8 cellular contexts compared by ENCODE assay signal in genomic region chr21:32611471-32611997, GRCh38. TPM values are rescaled to one million over a fixed set of nuclear protein-coding genes. Genes with fewer than 3 reads are reported as not detected.
DNase-seq lines count a peak whose midpoint lies in the region; ATAC-seq and TF ChIP-seq lines count a peak whose summit lies in the region.

No MANE protein-coding gene starts in this region.

- peak in 7 of 10 experiments; percentile 5 to 38 (median 11) for DNase-seq in CD4-positive, alpha-beta T cell
- DNase-seq in GM23248 (peak; percentile 71), NOMO-1 (lab: John Stamatoyannopoulos, UW; ENCODE audit: unreplicated experiment in 2 of 2) (peak; percentile 27 to 31), glomerular visceral epithelial cell (ENCODE audit: extremely low spot score) (peak; percentile 35), progenitor cell of endocrine pancreas (ENCODE audit: low spot score, unreplicated experiment) (no peak), NCI-H446 (lab: John Stamatoyannopoulos, UW) (no peak)
- DNase-seq in activated T-helper 2 cell treated with anti-CD3 and anti-CD28 coated beads, Interferon-gamma antibody, Interleukin-2, Interleukin-4, amounts not matched to agents 10 μg/mL and 5 μg/mL and 100 μg/mL, durations not matched to agents 14 hours and 24 hours and 36 hours (ENCODE audit: low spot score) = peak; percentile 24

- CTCF ChIA-PET in CD4-positive, alpha-beta T cell (lab: Charles Lee) = interaction anchor here (1.0 to 1.6 kb wide), 2 partner anchors 11 to 868 kb away, joined by 3 to 4 read pairs; partner anchors contain the start of gene TMEM50B

- in situ Hi-C loops in GM23248 (cut with MboI) = no loop called here

- no peaks in the 10 kb centered on the region for H3K27me3 Mint-ChIP-seq in CD4-positive, alpha-beta T cell
- peaks cover 2% of the 10 kb centered on the region for H3K27me3 Mint-ChIP-seq in activated T-helper 2 cell treated with anti-CD3 and anti-CD28 coated beads, Interferon-gamma antibody, Interleukin-2, Interleukin-4, amounts not matched to agents 10 μg/mL and 5 μg/mL and 100 μg/mL, durations not matched to agents 14 hours and 24 hours and 36 hours (ENCODE audit: low read depth)
- H3K27me3 Mint-ChIP-seq in progenitor cell of endocrine pancreas = peaks cover 9% of the 10 kb centered on the region

- intact Hi-C loops in CD4-positive, alpha-beta T cell (cut with DNase I, micrococcal nuclease) = loop anchor here (2.0 to 5.0 kb wide), 6 partner anchors 43 to 334 kb away; partner anchors contain the start of genes MIS18A (in 2 of the 2), PAXBP1 (in 1 of the 2) and SYNJ1 (in 1 of the 2)
- intact Hi-C loops in activated T-helper 2 cell treated with anti-CD3 and anti-CD28 coated beads, Interferon-gamma antibody, Interleukin-2, Interleukin-4, amounts not matched to agents 10 μg/mL and 5 μg/mL and 100 μg/mL, durations not matched to agents 14 hours and 24 hours and 36 hours (cut with micrococcal nuclease) = loop anchor here (5.0 kb wide), 3 partner anchors 116 to 879 kb away; partner anchors contain the start of genes SCAF4, SYNJ1 and URB1

- no peaks in the 10 kb centered on the region for H3K27me3 ChIP-seq in CD4-positive, alpha-beta T cell (ENCODE audit: control insufficient read depth, insufficient read depth, low read length)
- no peaks in the 10 kb centered on the region for H3K27me3 ChIP-seq in GM23248 (replicated peaks; ENCODE audit: insufficient read depth)

- H3F3A ChIP-seq in GM23248 (ENCODE audit: insufficient read depth) = no peaks in the 10 kb centered on the region

- H3K4me1 Mint-ChIP-seq in CD4-positive, alpha-beta T cell (ENCODE audit: low read depth) = peaks cover 27% of the 10 kb centered on the region
- peaks cover 4% of the 10 kb centered on the region for H3K4me1 Mint-ChIP-seq in activated T-helper 2 cell treated with anti-CD3 and anti-CD28 coated beads, Interferon-gamma antibody, Interleukin-2, Interleukin-4, amounts not matched to agents 10 μg/mL and 5 μg/mL and 100 μg/mL, durations not matched to agents 14 hours and 24 hours and 36 hours (ENCODE audit: low read depth)
- H3K4me1 Mint-ChIP-seq in progenitor cell of endocrine pancreas (ENCODE audit: low read depth) = peaks cover 2% of the 10 kb centered on the region

- H3K9me2 ChIP-seq in GM23248 (ENCODE audit: insufficient read depth) = no peaks in the 10 kb centered on the region

- peak overlapping the region; percentile 89 for H3K9ac ChIP-seq in GM23248

- H3K9me3 Mint-ChIP-seq in CD4-positive, alpha-beta T cell = no peaks in the 10 kb centered on the region
- no peaks in the 10 kb centered on the region for H3K9me3 Mint-ChIP-seq in activated T-helper 2 cell treated with anti-CD3 and anti-CD28 coated beads, Interferon-gamma antibody, Interleukin-2, Interleukin-4, amounts not matched to agents 10 μg/mL and 5 μg/mL and 100 μg/mL, durations not matched to agents 14 hours and 24 hours and 36 hours
- H3K9me3 Mint-ChIP-seq in progenitor cell of endocrine pancreas (ENCODE audit: low read depth) = no peaks in the 10 kb centered on the region

- peak overlapping the region; percentile 94 for H3K4me2 ChIP-seq in GM23248 (ENCODE audit: unreplicated experiment)

- peak overlapping the region; percentile 85 for H2AFZ ChIP-seq in GM23248

- H3K27ac Mint-ChIP-seq in CD4-positive, alpha-beta T cell = peak overlapping the region; percentile 87
- H3K27ac Mint-ChIP-seq in activated T-helper 2 cell treated with anti-CD3 and anti-CD28 coated beads, Interferon-gamma antibody, Interleukin-2, Interleukin-4, amounts not matched to agents 10 μg/mL and 5 μg/mL and 100 μg/mL, durations not matched to agents 14 hours and 24 hours and 36 hours = peak overlapping the region; percentile 89
- H3K27ac Mint-ChIP-seq in progenitor cell of endocrine pancreas = peak overlapping the region; percentile 97

- no peaks in the 10 kb centered on the region for H4K20me1 ChIP-seq in GM23248 (ENCODE audit: insufficient read depth)

- peak overlapping the region; percentile 76 for H3K27ac ChIP-seq in CD4-positive, alpha-beta T cell (ENCODE audit: low read depth, low read length)
- H3K27ac ChIP-seq in GM23248 = peak overlapping the region; percentile 93

- ATAC-seq in CD4-positive, alpha-beta T cell (ENCODE audit: poor library complexity) = no peak
- no peak for ATAC-seq in HG03442 (IDR thresholded peaks at IDR 0.05; ENCODE audit: unreplicated experiment)

- 2% methylated on average over 28 of the region's 28 CpGs for WGBS in GM23248 (ENCODE audit: low coverage in 1 of 2, low lambda C conversion rate in 2 of 2, missing lambda C conversion rate in 2 of 2), 2 experiments

- no peak for TF ChIP-seq CTCF in CD4-positive, alpha-beta T cell (IDR thresholded peaks at IDR 0.05)
- no peak for TF ChIP-seq CTCF in progenitor cell of endocrine pancreas (IDR thresholded peaks at IDR 0.05; ENCODE audit: unreplicated experiment)

- no peaks in the 10 kb centered on the region for H3K9me3 ChIP-seq in CD4-positive, alpha-beta T cell (ENCODE audit: control insufficient read depth, low read length)
- H3K9me3 ChIP-seq in GM23248 (ENCODE audit: low read depth) = no peaks in the 10 kb centered on the region

- H3K36me3 Mint-ChIP-seq in CD4-positive, alpha-beta T cell (ENCODE audit: low read depth) = peaks cover 45% of the 10 kb centered on the region
- H3K36me3 Mint-ChIP-seq in activated T-helper 2 cell treated with anti-CD3 and anti-CD28 coated beads, Interferon-gamma antibody, Interleukin-2, Interleukin-4, amounts not matched to agents 10 μg/mL and 5 μg/mL and 100 μg/mL, durations not matched to agents 14 hours and 24 hours and 36 hours (ENCODE audit: low read depth) = peaks cover 19% of the 10 kb centered on the region
- H3K36me3 Mint-ChIP-seq in progenitor cell of endocrine pancreas (ENCODE audit: insufficient read depth) = peaks cover 14% of the 10 kb centered on the region

- H3K79me2 ChIP-seq in GM23248 (ENCODE audit: insufficient read depth) = peaks cover 29% of the 10 kb centered on the region

- peaks cover 4% of the 10 kb centered on the region for H3K4me1 ChIP-seq in GM23248 (ENCODE audit: insufficient read depth)

- H3K4me3 Mint-ChIP-seq in CD4-positive, alpha-beta T cell = peak overlapping the region; percentile 99
- H3K4me3 Mint-ChIP-seq in activated T-helper 2 cell treated with anti-CD3 and anti-CD28 coated beads, Interferon-gamma antibody, Interleukin-2, Interleukin-4, amounts not matched to agents 10 μg/mL and 5 μg/mL and 100 μg/mL, durations not matched to agents 14 hours and 24 hours and 36 hours (ENCODE audit: low read depth) = peak overlapping the region; percentile 99
- peak overlapping the region; percentile 94 for H3K4me3 Mint-ChIP-seq in progenitor cell of endocrine pancreas (ENCODE audit: low read depth)

- H3K4me3 ChIP-seq in GM23248 = peak overlapping the region; percentile 81

- POLR2A ChIA-PET in CD4-positive, alpha-beta T cell (lab: Charles Lee) = interaction anchor here (0.9 to 3.4 kb wide), 8 partner anchors 12 to 932 kb away, joined by 3 to 19 read pairs (median 8); partner anchors contain the start of genes EVA1C, SON, SYNJ1 and URB1

- H3K36me3 ChIP-seq in GM23248 (ENCODE audit: low read depth) = peaks cover 5% of the 10 kb centered on the region; the same call in 1 of the 2 replicates

RNA-seq across cellular contexts. Expression of gene CFAP298, which starts 0.6 kb away (rescaled TPM):
- 1 to 10 TPM; 7.6 to 9.4 TPM for total RNA-seq in CD4-positive, alpha-beta T cell
- 20.5 and 26.8 TPM in 2 replicates for total RNA-seq in GM23248 (2014; rRNA removed; shearing (Covaris generic))
- polyA plus RNA-seq in GM23248 (2016; fragmentation: Nextera tagmentation; extraction: Ambion mirVana) = 53.9 and 56.0 TPM in 2 replicates
- 44.5 and 48.6 TPM in 2 replicates for total RNA-seq in activated T-helper 2 cell treated with anti-CD3 and anti-CD28 coated beads, Interferon-gamma antibody, Interleukin-2, Interleukin-4, amounts not matched to agents 10 μg/mL and 5 μg/mL and 100 μg/mL, durations not matched to agents 14 hours and 24 hours and 36 hours
- 52.4 and 57.8 TPM in 2 replicates for total RNA-seq in progenitor cell of endocrine pancreas

RNA-seq across cellular contexts. Expression of gene TCP10L, which starts 26.2 kb away (rescaled TPM):
- total RNA-seq in CD4-positive, alpha-beta T cell = under 1 TPM; 0.34 to 0.41 TPM
- total RNA-seq in GM23248 (2014; rRNA removed; shearing (Covaris generic)) = 0.97 TPM in 1 of 2 replicates, not detected in the other
- polyA plus RNA-seq in GM23248 (2016; fragmentation: Nextera tagmentation; extraction: Ambion mirVana) = not detected in 2 replicates
- total RNA-seq in activated T-helper 2 cell treated with anti-CD3 and anti-CD28 coated beads, Interferon-gamma antibody, Interleukin-2, Interleukin-4, amounts not matched to agents 10 μg/mL and 5 μg/mL and 100 μg/mL, durations not matched to agents 14 hours and 24 hours and 36 hours = 1.1 and 1.3 TPM in 2 replicates
- 1.8 and 3.2 TPM in 2 replicates for total RNA-seq in progenitor cell of endocrine pancreas

Comparison
In these comparisons a context has a peak if more than half of its experiments do, and no peak if none do; other contexts are left out.
1. DNase-seq: peak in CD4-positive, alpha-beta T cell (7 of 10), GM23248 (single experiment), NOMO-1 (2 of 2), activated T-helper 2 cell treated with anti-CD3 and anti-CD28 coated beads, Interferon-gamma antibody, Interleukin-2, Interleukin-4, amounts not matched to agents 10 μg/mL and 5 μg/mL and 100 μg/mL, durations not matched to agents 14 hours and 24 hours and 36 hours (single experiment) and glomerular visceral epithelial cell (single experiment); none in progenitor cell of endocrine pancreas (single experiment) and NCI-H446 (0 of 2).
2. Peak in every context shown above with its lines, with median percentiles within 50 percentile points of each other: H3K27ac Mint-ChIP-seq and H3K4me3 Mint-ChIP-seq.